Comparison of ENCODE assay signal across 9 cellular contexts in the genomic region with DNA sequence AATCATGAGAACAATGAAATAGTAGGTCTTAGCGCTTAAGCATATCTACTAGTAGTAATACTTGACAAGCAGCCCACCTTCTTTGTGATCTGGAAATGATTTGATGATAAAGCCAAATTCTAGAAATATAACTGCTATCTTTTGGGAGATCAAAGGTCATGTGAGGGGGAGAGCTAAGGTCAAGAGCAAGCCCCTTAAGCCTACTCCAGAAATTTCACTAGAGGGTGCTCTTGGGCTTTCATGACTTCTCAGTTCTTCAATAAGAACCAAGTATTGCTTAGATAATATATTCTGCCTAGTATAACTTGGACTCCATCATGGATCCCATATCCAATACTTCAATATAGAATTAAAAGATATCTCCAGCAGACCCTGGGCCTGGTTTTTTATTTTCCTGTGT.
A peak's percentile ranks its signal among the peaks of the same experiment; 100 is the strongest.
DNase-seq lines count a peak whose midpoint lies in the region; ATAC-seq and TF ChIP-seq lines count a peak whose summit lies in the region.
"Had no signal": no experiment of that assay in that cellular context is flagged by ENCODE, and none has a peak within 500 bp of the region (broad histone marks: within the 10 kb centered on the region; RNA-seq: fewer than 3 reads in every experiment).

No MANE protein-coding gene starts in this region.

- no peak overlapping the region for H3K9ac ChIP-seq in adipocyte (ENCODE audit: low read length)

- TF ChIP-seq CTCF in GM12873 (IDR thresholded peaks at IDR 0.05; ENCODE audit: insufficient read depth, low read depth, low read length, missing control alignments), result peak; percentile 73
- peak in 2 of 3 experiments; percentile 37 to 44 for TF ChIP-seq CTCF in testis (IDR thresholded peaks at IDR 0.05)

- intact Hi-C loops in testis (cut with DNase I; ENCODE audit: low total_unique reads), result no loop called here

- TF ChIP-seq POLR2A in testis (IDR thresholded peaks at IDR 0.05), result no peak

- H3K9me3 ChIP-seq in adipocyte (ENCODE audit: control insufficient read depth, low read length) (no peaks in the 10 kb centered on the region), testis (no peaks in the 10 kb centered on the region)

- H3K27ac ChIP-seq in testis, result no peak overlapping the region
- H3K27ac ChIP-seq: epithelial cell of prostate had no signal

- H3K36me3 ChIP-seq in adipocyte (ENCODE audit: control insufficient read depth, insufficient read depth, low read length, severe bottlenecking) (no peaks in the 10 kb centered on the region), testis (ENCODE audit: low read depth, missing control alignments) (no peaks in the 10 kb centered on the region)

- H3K4me1 ChIP-seq in adipocyte (ENCODE audit: control insufficient read depth, insufficient read depth, low read length) (peaks cover 13% of the 10 kb centered on the region), testis (no peaks in the 10 kb centered on the region)

- in situ Hi-C loops in ACHN (cut with HindIII; ENCODE audit: low pct_ligation_motif_present, low pct_unique_long_range_greater_than_20kb, low sequenced_read_pairs), result no loop called here

- DNase-seq in ACHN (peak; percentile 57), NCI-H2227 treated with DMSO at 0.1 percent for 48 hours (lab: John Stamatoyannopoulos, UW) (peak; percentile 11), adipocyte (ENCODE audit: low read depth) (peak; percentile 56), iPS-NIHi11 (ENCODE audit: low spot score) (peak; percentile 47), testis (no peak), UCSD-AML1 (lab: John Stamatoyannopoulos, UW; ENCODE audit: unreplicated experiment) (no peak)

- no peaks in the 10 kb centered on the region for H3K27me3 ChIP-seq in adipocyte (replicated peaks; ENCODE audit: control insufficient read depth, insufficient read depth, low read length)
- H3K27me3 ChIP-seq in testis, result no peaks in the 10 kb centered on the region

- 93 to 97% methylated on average over 1 of the region's 1 CpG for WGBS in testis, 2 donors

- peak; percentile 73 for ATAC-seq in HG02938 (IDR thresholded peaks at IDR 0.05; ENCODE audit: unreplicated experiment)

- no peak overlapping the region for H3K4me3 ChIP-seq in adipocyte (ENCODE audit: low read length)
- no peak overlapping the region for H3K4me3 ChIP-seq in testis

Comparison
In these comparisons a context has a peak if more than half of its experiments do, and no peak if none do; other contexts are left out.
1. DNase-seq: peak in ACHN (single experiment), NCI-H2227 treated with DMSO at 0.1 percent for 48 hours (single experiment), adipocyte (single experiment) and iPS-NIHi11 (single experiment); none in testis (single experiment) and UCSD-AML1 (single experiment).